15 cellular contexts compared by ENCODE assay signal in genomic region chr9:73444821-73445220, GRCh38.
A peak's percentile ranks its signal among the peaks of the same experiment; 100 is the strongest.
DNase-seq lines count a peak whose midpoint lies in the region; ATAC-seq, FAIRE-seq and TF ChIP-seq lines count a peak whose summit lies in the region.
"Had no signal": no experiment of that assay in that cellular context is flagged by ENCODE, and none has a peak within 500 bp of the region (broad histone marks: within the 10 kb centered on the region; RNA-seq: fewer than 3 reads in every experiment).

No MANE protein-coding gene starts in this region.

- no peak overlapping the region for H3K4me3 ChIP-seq in cardiac muscle cell
- H3K4me3 ChIP-seq in IMR-90 (ENCODE audit: insufficient read depth, low read depth, low read length) = no peak overlapping the region
- no peak overlapping the region for H3K4me3 ChIP-seq in H1 (ENCODE audit: extremely low read depth in 1 of 4, insufficient read depth in 2 of 4, low read depth in 3 of 4, low read length in 4 of 4)
- no peak overlapping the region for H3K4me3 ChIP-seq in dorsolateral prefrontal cortex
- H3K4me3 ChIP-seq: BLaER1 treated with 17β-estradiol and CSF1 and Interleukin-3, amounts not matched to agents 10 nM and 100 nM; HAP-1 had no signal

- TF ChIP-seq POLR2A in IMR-90 (IDR thresholded peaks at IDR 0.05; ENCODE audit: low read depth, low read length) (no peak), H1 (IDR thresholded peaks at IDR 0.05; ENCODE audit: control extremely low read depth in 1 of 2, low read depth in 2 of 2, low read length in 2 of 2) (no peak)

- H2BK12ac ChIP-seq in H1 (ENCODE audit: low read depth, low read length) = no peak overlapping the region

- TF ChIP-seq CTCF in cardiac muscle cell (IDR thresholded peaks at IDR 0.05; ENCODE audit: low read depth, low read length) (no peak), IMR-90 (conservative IDR thresholded peaks at IDR 0.05; ENCODE audit: low read depth, low read length) (no peak), H1 (IDR thresholded peaks at IDR 0.05; ENCODE audit: control extremely low read depth in 1 of 3, insufficient read depth in 1 of 3, low read depth in 1 of 3, low read length in 3 of 3) (no peak), dorsolateral prefrontal cortex (IDR thresholded peaks at IDR 0.05 in 54 of 56, conservative IDR thresholded peaks at IDR 0.05 in 2 of 56; ENCODE audit: low read depth in 1 of 56, partially characterized antibody in 56 of 56) (no peak)

- H2BK120ac ChIP-seq in IMR-90 (ENCODE audit: low read depth, low read length) (no peak overlapping the region), H1 (replicated peaks; ENCODE audit: low read depth, low read length) (no peak overlapping the region)

- H4K5ac ChIP-seq in IMR-90 (ENCODE audit: low read depth, low read length) (no peak overlapping the region), H1 (ENCODE audit: insufficient read length, low read depth, low read length) (no peak overlapping the region)

- ATAC-seq in Right ventricle myocardium superior (ENCODE audit: poor library complexity) (no peak), IMR-90 (ENCODE audit: low read depth) (no peak), HG03045 (IDR thresholded peaks at IDR 0.05; ENCODE audit: unreplicated experiment) (no peak)
- ATAC-seq: CD8-positive, alpha-beta T cell had no signal

- H4K91ac ChIP-seq in IMR-90 (ENCODE audit: insufficient read depth, low read depth, low read length) = no peak overlapping the region
- no peak overlapping the region for H4K91ac ChIP-seq in H1 (replicated peaks; ENCODE audit: insufficient read length, low read length)

- H2AK9ac ChIP-seq in IMR-90 (replicated peaks; ENCODE audit: low read depth, low read length, poor library complexity) = no peak overlapping the region

- H3K56ac ChIP-seq in IMR-90 (ENCODE audit: extremely low read depth, insufficient read depth, low read length) (no peak overlapping the region), H1 (replicated peaks; ENCODE audit: insufficient read length, low read depth, low read length) (no peak overlapping the region)

- H3K79me2 ChIP-seq in H1 (ENCODE audit: control insufficient read depth in 1 of 2, insufficient read depth in 2 of 2, low read length in 2 of 2) = no peaks in the 10 kb centered on the region

- CTCF ChIA-PET in IMR-90 (lab: Yijun Ruan, JAX) = no interaction called here
- CTCF ChIA-PET in H1 (lab: Charles Lee; ENCODE audit: partially characterized antibody) = interaction anchor here (0.7 to 0.8 kb wide), 2 partner anchors 17 to 81 kb away, joined by 3 read pairs; no protein-coding TSS in a partner anchor

- no peak overlapping the region for H3K4me2 ChIP-seq in IMR-90 (ENCODE audit: low read depth, low read length)
- no peak overlapping the region for H3K4me2 ChIP-seq in H1 (ENCODE audit: insufficient read depth in 1 of 2, low read depth in 2 of 2, low read length in 2 of 2)
- H3K4me2 ChIP-seq: BLaER1 treated with 17β-estradiol and CSF1 and Interleukin-3, amounts not matched to agents 10 nM and 100 nM had no signal

- H3K14ac ChIP-seq in IMR-90 (replicated peaks; ENCODE audit: low read depth, low read length) (no peak overlapping the region), H1 (ENCODE audit: insufficient read length) (no peak overlapping the region)

- no peak overlapping the region for H2AFZ ChIP-seq in IMR-90 (replicated peaks; ENCODE audit: low read length, poor library complexity)
- H2AFZ ChIP-seq in H1 (ENCODE audit: low read length) = no peak overlapping the region

- H3K23ac ChIP-seq in IMR-90 (ENCODE audit: low read depth, low read length) (no peak overlapping the region), H1 (ENCODE audit: insufficient read length) (no peak overlapping the region)

- dilution Hi-C loops in IMR-90 (cut with HindIII; ENCODE audit: low sequenced_read_pairs, unreplicated experiment) = no loop called here

- H3K9me3 ChIP-seq in cardiac muscle cell (ENCODE audit: low read depth) = no peaks in the 10 kb centered on the region
- H3K9me3 ChIP-seq in IMR-90 (ENCODE audit: control insufficient read depth, insufficient read depth, low read length) = no peaks in the 10 kb centered on the region
- no peaks in the 10 kb centered on the region for H3K9me3 ChIP-seq in H1 (ENCODE audit: insufficient read depth in 2 of 2, low read depth in 1 of 2, low read length in 1 of 2)
- H3K9me3 ChIP-seq: BLaER1 treated with 17β-estradiol and CSF1 and Interleukin-3, amounts not matched to agents 10 nM and 100 nM; HAP-1 had no signal

- H3K9ac ChIP-seq in IMR-90 (ENCODE audit: low read depth, low read length) (no peak overlapping the region), H1 (replicated peaks in 1 of 4; ENCODE audit: extremely low read depth in 1 of 4, low read depth in 3 of 4, low read length in 3 of 4) (no peak overlapping the region)
- H3K9ac ChIP-seq: BLaER1 treated with 17β-estradiol and CSF1 and Interleukin-3, amounts not matched to agents 10 nM and 100 nM had no signal

- FAIRE-seq in H1 (lab: Jason Lieb, UNC) = no peak

- no peaks in the 10 kb centered on the region for H3K27me3 ChIP-seq in cardiac muscle cell
- H3K27me3 ChIP-seq in IMR-90 (ENCODE audit: control insufficient read depth, insufficient read depth, low read length) = no peaks in the 10 kb centered on the region
- H3K27me3 ChIP-seq in H1 (replicated peaks in 1 of 4; ENCODE audit: control insufficient read depth in 3 of 4, extremely low read depth in 1 of 4, insufficient read depth in 3 of 4, low read length in 3 of 4) = no peaks in the 10 kb centered on the region
- peaks cover 0 to 30% (median 0%) of the 10 kb centered on the region in 45 donors for H3K27me3 ChIP-seq in dorsolateral prefrontal cortex
- H3K27me3 ChIP-seq: BLaER1 treated with 17β-estradiol and CSF1 and Interleukin-3, amounts not matched to agents 10 nM and 100 nM had no signal

- H3K4me1 ChIP-seq in cardiac muscle cell (ENCODE audit: low read depth) (peaks cover 24% of the 10 kb centered on the region), IMR-90 (ENCODE audit: control insufficient read depth, insufficient read depth, low read length) (no peaks in the 10 kb centered on the region), H1 (replicated peaks in 1 of 4; ENCODE audit: control insufficient read depth in 3 of 4, insufficient read depth in 4 of 4, low read length in 3 of 4) (peaks cover 0 to 8% (median 2%) of the 10 kb centered on the region in 4 experiments; a peak in 2 of 7 replicates)
- H3K4me1 ChIP-seq: HAP-1 had no signal

- WGBS in IMR-90 (ENCODE audit: extremely low coverage in 2 of 2, insufficient read length in 1 of 2), 2 experiments = no CpG with 5 or more reads among the region's 1 CpG
- WGBS in H1 (ENCODE audit: extremely low coverage in 1 of 2, insufficient coverage in 1 of 2, insufficient read length in 1 of 2, insufficient replicate concordance in 2 of 2, low coverage in 1 of 2, low lambda C conversion rate in 2 of 2, missing lambda C conversion rate in 1 of 2), 2 experiments = 80% methylated on average over 1 of the region's 1 CpG; no CpG with 5 or more reads in 1 of the 2 experiments

- no peaks in the 10 kb centered on the region for H3K36me3 ChIP-seq in cardiac muscle cell
- H3K36me3 ChIP-seq in IMR-90 (ENCODE audit: control insufficient read depth, insufficient read depth, low read length) = no peaks in the 10 kb centered on the region
- no peaks in the 10 kb centered on the region for H3K36me3 ChIP-seq in H1 (ENCODE audit: control insufficient read depth in 2 of 4, insufficient read depth in 4 of 4, low read length in 3 of 4)
- H3K36me3 ChIP-seq: BLaER1 treated with 17β-estradiol and CSF1 and Interleukin-3, amounts not matched to agents 10 nM and 100 nM; HAP-1 had no signal

- H3K4ac ChIP-seq in IMR-90 (ENCODE audit: low read depth, low read length) (no peak overlapping the region), H1 (replicated peaks; ENCODE audit: insufficient read length, low read depth, low read length) (no peak overlapping the region)

- DNase-seq in cardiac muscle cell (ENCODE audit: low read depth in 1 of 2, low spot score in 1 of 2) (no peak), Right ventricle myocardium superior (no peak), IMR-90 (no peak), H1 (ENCODE audit: low read depth in 1 of 2, low spot score in 2 of 2) (no peak), dorsolateral prefrontal cortex (no peak)
- no peak for DNase-seq in stimulated activated CD4-positive, alpha-beta T cell treated with anti-CD3 and anti-CD28 coated beads, Interleukin-2, amount 100 ng/mL, for 48 hours
- DNase-seq: 8988T; Calu3; CD8-positive, alpha-beta T cell; DMS79 treated with DMSO at 0.1 percent for 48 hours; GF-D8; KBM-7 had no signal

- H4K20me1 ChIP-seq in IMR-90 (ENCODE audit: insufficient read depth, low read length) = no peaks in the 10 kb centered on the region
- no peaks in the 10 kb centered on the region for H4K20me1 ChIP-seq in H1 (replicated peaks in 1 of 2; ENCODE audit: control insufficient read depth in 1 of 2, insufficient read depth in 2 of 2, low read length in 2 of 2)
- H4K20me1 ChIP-seq: BLaER1 treated with 17β-estradiol and CSF1 and Interleukin-3, amounts not matched to agents 10 nM and 100 nM had no signal

- intact Hi-C loops in Right ventricle myocardium superior (cut with DNase I) (no loop called here), IMR-90 (cut with micrococcal nuclease) (no loop called here), dorsolateral prefrontal cortex (cut with DNase I) (no loop called here)

- POLR2A ChIA-PET in IMR-90 (lab: Charles Lee; ENCODE audit: unreplicated experiment) = no interaction called here
- POLR2A ChIA-PET in H1 (lab: Charles Lee; ENCODE audit: partially characterized antibody) = no interaction called here

- H3K23me2 ChIP-seq in H1 (ENCODE audit: low read depth, low read length) = no peaks in the 10 kb centered on the region

- H4K8ac ChIP-seq in IMR-90 (ENCODE audit: low read depth in 2 of 2, low read length in 2 of 2) (no peak overlapping the region), H1 (ENCODE audit: extremely low read depth, insufficient read depth, low read length) (no peak overlapping the region)

- no peak overlapping the region for H2BK15ac ChIP-seq in IMR-90 (ENCODE audit: low read depth, low read length)
- no peak overlapping the region for H2BK15ac ChIP-seq in H1 (ENCODE audit: low read length)

- in situ Hi-C loops in IMR-90 (cut with MboI; ENCODE audit: low sequenced_read_pairs) = no loop called here

- BruUV-seq in IMR-90 (replicated peaks; lab: Mats Ljungman, UMichigan) = no TSS peak

- no peak for TF ChIP-seq RAD21 in IMR-90 (IDR thresholded peaks at IDR 0.05; ENCODE audit: low read length)
- TF ChIP-seq RAD21 in H1 (IDR thresholded peaks at IDR 0.05 in 1 of 2, conservative IDR thresholded peaks at IDR 0.05 in 1 of 2; ENCODE audit: low read depth in 2 of 2, low read length in 2 of 2) = no peak

- no peak overlapping the region for H3K18ac ChIP-seq in IMR-90 (ENCODE audit: low read depth, low read length)
- H3K18ac ChIP-seq in H1 (ENCODE audit: extremely low read depth, low read length) = no peak overlapping the region

- H2BK5ac ChIP-seq in IMR-90 (ENCODE audit: low read depth, low read length, poor library complexity, severe bottlenecking) = no peak overlapping the region
- no peak overlapping the region for H2BK5ac ChIP-seq in H1 (ENCODE audit: low read depth, low read length)

- H2BK20ac ChIP-seq in IMR-90 (ENCODE audit: low read depth, low read length) (no peak overlapping the region), H1 (ENCODE audit: low read length) (no peak overlapping the region)

- TF ChIP-seq EP300 in H1 (IDR thresholded peaks at IDR 0.05; ENCODE audit: borderline replicate concordance in 1 of 2, low read depth in 2 of 2, low read length in 2 of 2) = no peak

- H3K27ac ChIP-seq in cardiac muscle cell = peak overlapping the region; percentile 96
- H3K27ac ChIP-seq in IMR-90 (ENCODE audit: insufficient read depth, low read length) = no peak overlapping the region
- H3K27ac ChIP-seq in H1 (ENCODE audit: low read depth, low read length) = no peak overlapping the region
- H3K27ac ChIP-seq in dorsolateral prefrontal cortex = no peak overlapping the region
- H3K27ac ChIP-seq: BLaER1 treated with 17β-estradiol and CSF1 and Interleukin-3, amounts not matched to agents 10 nM and 100 nM had no signal

- no peaks in the 10 kb centered on the region for H3K9me1 ChIP-seq in IMR-90 (ENCODE audit: insufficient read depth, low read length)

- no peak overlapping the region for H2AK5ac ChIP-seq in IMR-90 (ENCODE audit: low read depth, low read length)
- no peak overlapping the region for H2AK5ac ChIP-seq in H1 (ENCODE audit: low read depth, low read length)

- H3K79me1 ChIP-seq in IMR-90 (ENCODE audit: low read depth in 1 of 2, low read length in 2 of 2) (no peaks in the 10 kb centered on the region), H1 (ENCODE audit: low read depth, low read length) (no peaks in the 10 kb centered on the region)
